Comparison of ENCODE assay signal across 20 cellular contexts in genomic region chr12:117009759-117010158, GRCh38.
A peak's percentile ranks its signal among the peaks of the same experiment; 100 is the strongest.
DNase-seq lines count a peak whose midpoint lies in the region; ATAC-seq and TF ChIP-seq lines count a peak whose summit lies in the region.
"Had no signal": no experiment of that assay in that cellular context is flagged by ENCODE, and none has a peak within 500 bp of the region (broad histone marks: within the 10 kb centered on the region; RNA-seq: fewer than 3 reads in every experiment).

No MANE protein-coding gene starts in this region.

- H3K9me3 Mint-ChIP-seq in GM23338 (no peaks in the 10 kb centered on the region), neural progenitor cell (peaks cover 20% of the 10 kb centered on the region)

- H3K4me3 Mint-ChIP-seq in GM23338, result peak overlapping the region; percentile 24; the same call in 2 of the 3 replicates
- no peak overlapping the region for H3K4me3 Mint-ChIP-seq in neural progenitor cell
- H3K4me3 Mint-ChIP-seq: B cell, CD14-positive monocyte had no signal

- H3K36me3 Mint-ChIP-seq in GM23338 (ENCODE audit: low read depth) (peaks cover 19% of the 10 kb centered on the region; the same call in 2 of the 3 replicates), neural progenitor cell (peaks cover 63% of the 10 kb centered on the region)

- H3K27me3 ChIP-seq in GM23338 (ENCODE audit: insufficient read depth) (no peaks in the 10 kb centered on the region), NT2/D1 (ENCODE audit: insufficient read depth, insufficient read length) (no peaks in the 10 kb centered on the region), neural progenitor cell (no peaks in the 10 kb centered on the region), left lung (no peaks in the 10 kb centered on the region)
- H3K27me3 ChIP-seq: Peyer's patch, SJCRH30 had no signal

- ATAC-seq in GM23338 (peak; percentile 60), left lung (no peak)

- H3F3A ChIP-seq in GM23338 (replicated peaks; ENCODE audit: low read depth), result no peaks in the 10 kb centered on the region; the same call in 1 of the 2 replicates
- peaks cover 32% of the 10 kb centered on the region for H3F3A ChIP-seq in neural progenitor cell (ENCODE audit: low read depth)

- H3K4me1 ChIP-seq in GM23338 (ENCODE audit: insufficient read depth) (peaks cover 43% of the 10 kb centered on the region), NT2/D1 (ENCODE audit: insufficient read depth, insufficient read length) (no peaks in the 10 kb centered on the region), neural progenitor cell (peaks cover 31% of the 10 kb centered on the region), left lung (no peaks in the 10 kb centered on the region)
- H3K4me1 ChIP-seq: A549, Peyer's patch, SJCRH30 had no signal

- H2AFZ ChIP-seq in GM23338 (no peak overlapping the region), neural progenitor cell (replicated peaks) (no peak overlapping the region)

- no peaks in the 10 kb centered on the region for H3K9me2 ChIP-seq in GM23338 (ENCODE audit: insufficient read depth)

- peaks cover 3% of the 10 kb centered on the region for H3K27me3 Mint-ChIP-seq in GM23338 (ENCODE audit: insufficient read depth, low read depth, poor library complexity)
- peaks cover 2% of the 10 kb centered on the region for H3K27me3 Mint-ChIP-seq in neural progenitor cell (ENCODE audit: insufficient read depth, low read depth)
- H3K27me3 Mint-ChIP-seq: B cell had no signal

- H3K36me3 ChIP-seq in GM23338 (ENCODE audit: insufficient read depth), result no peaks in the 10 kb centered on the region
- H3K36me3 ChIP-seq in NT2/D1 (ENCODE audit: insufficient read depth, insufficient read length, low read length), result peaks cover 59% of the 10 kb centered on the region
- H3K36me3 ChIP-seq in neural progenitor cell, result no peaks in the 10 kb centered on the region
- H3K36me3 ChIP-seq in left lung, result peaks cover 0 to 63% of the 10 kb centered on the region in 2 donors

- H3K9ac ChIP-seq in NT2/D1 (ENCODE audit: insufficient read length, low read depth), result no peak overlapping the region
- no peak overlapping the region for H3K9ac ChIP-seq in neural progenitor cell

- H3K27ac Mint-ChIP-seq in GM23338, result peak overlapping the region; percentile 97
- H3K27ac Mint-ChIP-seq in neural progenitor cell, result peak overlapping the region; percentile 85
- H3K27ac Mint-ChIP-seq: B cell, CD14-positive monocyte had no signal

- H3K27ac ChIP-seq in GM23338 (ENCODE audit: low read depth), result peak overlapping the region; percentile 50
- H3K27ac ChIP-seq in neural progenitor cell, result peak overlapping the region; percentile 39
- no peak overlapping the region for H3K27ac ChIP-seq in left lung
- H3K27ac ChIP-seq: A549, Peyer's patch, SJCRH30 had no signal

- H3K4me3 ChIP-seq in GM23338 (0 out of 2 replicates have a peak overlapping the region, but pooled peaks have one; percentile 6), NT2/D1 (ENCODE audit: insufficient read length, low read depth) (no peak overlapping the region), neural progenitor cell (peak overlapping the region; percentile 18), left lung (no peak overlapping the region)
- H3K4me3 ChIP-seq: A549, Peyer's patch, SJCRH30 had no signal

- TF ChIP-seq CTCF in GM23338 (conservative IDR thresholded peaks at IDR 0.05; ENCODE audit: low read depth in 2 of 2) (no peak), neural progenitor cell (IDR thresholded peaks at IDR 0.05) (no peak), left lung (IDR thresholded peaks at IDR 0.05) (no peak)

- intact Hi-C loops in left lung (cut with DNase I), result no loop called here

- H3K4me1 Mint-ChIP-seq in GM23338 (peaks cover 66% of the 10 kb centered on the region), neural progenitor cell (peaks cover 13% of the 10 kb centered on the region)
- H3K4me1 Mint-ChIP-seq: CD14-positive monocyte had no signal

- H3K9me3 ChIP-seq in NT2/D1 (ENCODE audit: insufficient read depth, low read length) (peaks cover 15% of the 10 kb centered on the region; the same call in 1 of the 2 replicates), neural progenitor cell (ENCODE audit: low read depth) (no peaks in the 10 kb centered on the region), left lung (peaks cover 0 to 5% of the 10 kb centered on the region in 2 donors)
- H3K9me3 ChIP-seq: Peyer's patch, SJCRH30 had no signal

- H3K79me2 ChIP-seq in GM23338 (replicated peaks; ENCODE audit: insufficient read depth) (no peaks in the 10 kb centered on the region), neural progenitor cell (ENCODE audit: low read depth) (no peaks in the 10 kb centered on the region)

- H3K4me2 ChIP-seq in GM23338, result peak overlapping the region; percentile 33
- H3K4me2 ChIP-seq in neural progenitor cell, result peak overlapping the region; percentile 28
- H3K4me2 ChIP-seq: A549 had no signal

- DNase-seq in GM23338 (ENCODE audit: low spot score) (peak; percentile 73), NT2/D1 (ENCODE audit: low read depth, low spot score) (peak; percentile 49), iPS DF 4.7 (ENCODE audit: extremely low read depth, low spot score) (peak; percentile 33), neural progenitor cell (ENCODE audit: low spot score) (peak; percentile 65), amniotic stem cell (lab: John Stamatoyannopoulos, UW) (no peak), left lung (no peak)
- DNase-seq in activated T-cell treated with anti-CD3 and anti-CD28 coated beads, Interleukin-2, amount 50 U/mL, for 48 hours, result no peak
- DNase-seq: GOT3, Kasumi-1, NCI-H1417, NCI-H1694 treated with DMSO at 0.1 percent for 48 hours, NCI-H2081 treated with DMSO at 0.1 percent for 48 hours, NCI-H2171 treated with DMSO at 0.1 percent for 48 hours, NCI-H524 treated with DMSO at 0.1 percent for 48 hours, NCI-H82, Peyer's patch, SJCRH30 had no signal

- H4K20me1 ChIP-seq in GM23338 (replicated peaks; ENCODE audit: insufficient read depth) (no peaks in the 10 kb centered on the region), neural progenitor cell (ENCODE audit: low read depth) (no peaks in the 10 kb centered on the region)

TF ChIP-seq in GM23338, 12 proteins besides CTCF, POLR2A, EP300 and RAD21:
- peak; percentile 66 for TF ChIP-seq CREB1 (CRISPR knock-in tag; IDR thresholded peaks at IDR 0.05; ENCODE audit: low read depth)
- no peak for TF ChIP-seq STAT1 (IDR thresholded peaks at IDR 0.05; ENCODE audit: unreplicated experiment)
- no peak for TF ChIP-seq NANOG (IDR thresholded peaks at IDR 0.05; ENCODE audit: borderline replicate concordance)

Comparison
In these comparisons a context has a peak if more than half of its experiments do, and no peak if none do; other contexts are left out.
1. DNase-seq: peak in GM23338 (single experiment), NT2/D1 (single experiment), iPS DF 4.7 (single experiment) and neural progenitor cell (single experiment); none in activated T-cell treated with anti-CD3 and anti-CD28 coated beads, Interleukin-2, amount 50 U/mL, for 48 hours (0 of 2), amniotic stem cell (single experiment) and left lung (0 of 2).
2. H3K27ac ChIP-seq: peak in GM23338 (single experiment) and neural progenitor cell (single experiment); none in left lung (0 of 2).
3. H3K4me3 ChIP-seq: peak in GM23338 (single experiment) and neural progenitor cell (single experiment); none in NT2/D1 (single experiment) and left lung (0 of 2).